Comparison of ENCODE assay signal across 10 cellular contexts in genomic region chr3:111238896-111239295, GRCh38.
DNase-seq lines count a peak whose midpoint lies in the region; ATAC-seq, FAIRE-seq and TF ChIP-seq lines count a peak whose summit lies in the region.
"Had no signal": no experiment of that assay in that cellular context is flagged by ENCODE, and none has a peak within 500 bp of the region (broad histone marks: within the 10 kb centered on the region; RNA-seq: fewer than 3 reads in every experiment).

No MANE protein-coding gene starts in this region.

- H3K36me3 ChIP-seq in transverse colon: no peaks in the 10 kb centered on the region
- no peaks in the 10 kb centered on the region for H3K36me3 ChIP-seq in mammary epithelial cell (ENCODE audit: insufficient read depth, low read length)

- H3K4me3 ChIP-seq in transverse colon (no peak overlapping the region), mammary epithelial cell (replicated peaks in 1 of 3; ENCODE audit: insufficient read depth in 1 of 3, low read depth in 2 of 3, low read length in 3 of 3) (no peak overlapping the region)

- DNase-seq in GM12891 (ENCODE audit: insufficient read length, low spot score): no peak
- DNase-seq in T-helper 17 cell: no peak
- no peak for DNase-seq in transverse colon
- DNase-seq in NCI-H2029 (lab: John Stamatoyannopoulos, UW): no peak
- DNase-seq in mammary epithelial cell: no peak
- DNase-seq in NCI-H774 (lab: John Stamatoyannopoulos, UW): no peak
- DNase-seq: NCI-H2081; stimulated activated naive CD4-positive, alpha-beta T cell treated with Interleukin-2 at 50 U/mL for 16 hours had no signal

- intact Hi-C loops in transverse colon (cut with DNase I; ENCODE audit: low total_unique reads) (no loop called here), mammary epithelial cell (cut with micrococcal nuclease) (no loop called here)

- H3K79me2 ChIP-seq in mammary epithelial cell (ENCODE audit: insufficient read depth, low read length): no peaks in the 10 kb centered on the region

- peaks cover 26% of the 10 kb centered on the region for H3K4me1 Mint-ChIP-seq in T-helper 17 cell

- H3K9ac ChIP-seq in mammary epithelial cell (ENCODE audit: insufficient read depth, low read length): no peak overlapping the region

- ATAC-seq in GM19395 (IDR thresholded peaks at IDR 0.05; ENCODE audit: unreplicated experiment) (peak; percentile 100), HG02973 (IDR thresholded peaks at IDR 0.05; ENCODE audit: unreplicated experiment) (peak; percentile 99), T-helper 17 cell (peak; percentile 91)

- no peaks in the 10 kb centered on the region for H3K27me3 ChIP-seq in transverse colon
- no peaks in the 10 kb centered on the region for H3K27me3 ChIP-seq in mammary epithelial cell (ENCODE audit: insufficient read depth, low read length)

- no peak for TF ChIP-seq CTCF in transverse colon (IDR thresholded peaks at IDR 0.05)
- no peak for TF ChIP-seq CTCF in mammary epithelial cell (conservative IDR thresholded peaks at IDR 0.05 in 1 of 2, IDR thresholded peaks at IDR 0.05 in 1 of 2; ENCODE audit: extremely low read depth in 1 of 2, insufficient read depth in 1 of 2, low read depth in 1 of 2, low read length in 2 of 2)

- TF ChIP-seq POLR2A in GM12891 (IDR thresholded peaks at IDR 0.05; ENCODE audit: low read depth, low read length) (no peak), transverse colon (IDR thresholded peaks at IDR 0.05) (no peak)

- H3K4me3 Mint-ChIP-seq in T-helper 17 cell: peak overlapping the region; percentile 39

- no TSS peak for BruUV-seq in mammary epithelial cell (replicated peaks; lab: Mats Ljungman, UMichigan)

- peak overlapping the region; percentile 19 for H3K27ac Mint-ChIP-seq in T-helper 17 cell

- H3K9me3 ChIP-seq in T-helper 17 cell (ENCODE audit: control insufficient read depth, low read length, poor library complexity, severe bottlenecking): no peaks in the 10 kb centered on the region
- H3K9me3 ChIP-seq in transverse colon: peaks cover 0 to 7% of the 10 kb centered on the region in 2 donors
- no peaks in the 10 kb centered on the region for H3K9me3 ChIP-seq in mammary epithelial cell (replicated peaks; ENCODE audit: insufficient read depth, low read length)

- H4K20me1 ChIP-seq in mammary epithelial cell (ENCODE audit: insufficient read depth, low read length): no peaks in the 10 kb centered on the region

- no peak overlapping the region for H2AFZ ChIP-seq in mammary epithelial cell (ENCODE audit: low read depth, low read length)

- no peaks in the 10 kb centered on the region for H3K27me3 Mint-ChIP-seq in T-helper 17 cell

- H3K4me1 ChIP-seq in transverse colon (no peaks in the 10 kb centered on the region), mammary epithelial cell (ENCODE audit: insufficient read depth, low read length) (peaks cover 13% of the 10 kb centered on the region)

- in situ Hi-C loops in transverse colon (cut with MboI; ENCODE audit: low pct_ligation_motif_present in 1 of 4, low pct_unique_long_range_greater_than_20kb in 1 of 4, low sequenced_read_pairs in 3 of 4) (no loop called here), mammary epithelial cell (cut with MboI; ENCODE audit: low sequenced_read_pairs in 2 of 2) (no loop called here)

- FAIRE-seq in GM12891 (lab: Jason Lieb, UNC): peak; percentile 62

- CTCF ChIA-PET in mammary epithelial cell (lab: Charles Lee; ENCODE audit: low non-redundant PET): no interaction called here

- dilution Hi-C loops in mammary epithelial cell (cut with HindIII; ENCODE audit: low sequenced_read_pairs): no loop called here

- H3K4me2 ChIP-seq in mammary epithelial cell (ENCODE audit: insufficient read depth, low read depth, low read length): no peak overlapping the region

- no peaks in the 10 kb centered on the region for H3K36me3 Mint-ChIP-seq in T-helper 17 cell (ENCODE audit: low read depth)

- TF ChIP-seq EP300 in transverse colon (IDR thresholded peaks at IDR 0.05; ENCODE audit: low read depth): no peak

- 40 to 65% methylated on average over 1 of the region's 1 CpG for WGBS in transverse colon (ENCODE audit: low coverage in 1 of 2), 2 donors
- 64% methylated on average over 1 of the region's 1 CpG for WGBS in mammary epithelial cell (ENCODE audit: low coverage, missing lambda C conversion rate)

- H3K27ac ChIP-seq in transverse colon (no peak overlapping the region), mammary epithelial cell (ENCODE audit: insufficient read depth, low read depth, low read length) (no peak overlapping the region)

TF ChIP-seq in GM12891, 5 proteins besides CTCF, POLR2A, EP300 and RAD21:
- TF ChIP-seq POU2F2 (IDR thresholded peaks at IDR 0.05; ENCODE audit: low read depth, low read length) (no peak), SPI1 (IDR thresholded peaks at IDR 0.05; ENCODE audit: low read depth, low read length) (peak; percentile 19; the same call in 1 of the 2 replicates), PAX5 (IDR thresholded peaks at IDR 0.05; ENCODE audit: insufficient read depth, low read length, severe bottlenecking) (no peak), TAF1 (IDR thresholded peaks at IDR 0.05; ENCODE audit: low read depth, low read length) (no peak), POLR2AphosphoS5 (IDR thresholded peaks at IDR 0.05; ENCODE audit: low read depth, low read length) (no peak)
